1 cellular context compared by ENCODE assay signal in the genomic region with DNA sequence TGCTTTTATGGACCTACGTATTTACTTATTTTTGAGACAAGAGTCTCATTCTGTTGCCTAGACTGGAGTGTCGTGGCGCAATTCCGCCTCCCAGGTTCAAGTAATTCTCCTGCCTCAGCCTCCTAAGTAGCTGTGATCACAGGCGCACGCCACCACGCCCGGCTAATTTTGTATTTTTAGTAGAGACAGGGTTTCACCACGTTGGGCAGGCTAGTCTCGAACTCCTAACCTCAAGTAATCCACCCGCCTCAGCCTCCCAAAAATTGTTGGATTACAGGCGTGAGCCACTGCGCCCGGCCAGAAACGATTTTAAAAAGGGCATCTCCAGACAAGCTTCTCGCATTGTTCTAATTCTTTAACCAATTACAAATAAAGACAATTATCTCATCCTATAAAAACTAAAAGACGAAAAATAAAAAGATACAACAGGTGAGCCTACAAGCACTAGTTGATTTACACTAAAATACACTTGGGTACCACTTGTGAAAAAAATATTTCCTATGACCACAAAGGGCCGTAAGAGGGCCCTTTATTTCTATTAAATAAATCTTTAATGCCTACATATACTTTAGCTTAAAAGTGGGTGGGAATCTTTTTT.
TF ChIP-seq lines count a peak whose summit lies in the region.

No MANE protein-coding gene starts in this region.

TF ChIP-seq in K562, 482 proteins besides CTCF, POLR2A, EP300 and RAD21 (continued from another document):
- no peak for TF ChIP-seq SMARCB1 (IDR thresholded peaks at IDR 0.05; ENCODE audit: insufficient read length, low read depth)
- TF ChIP-seq HEY1 (CRISPR knock-in tag; IDR thresholded peaks at IDR 0.05; ENCODE audit: borderline replicate concordance), result no peak
- TF ChIP-seq TRIM24 (IDR thresholded peaks at IDR 0.05), result 0 out of 4 replicates have a peak, but pooled peaks of 1 of the 2 experiments have one; percentile 14
- TF ChIP-seq, protein P1, sequence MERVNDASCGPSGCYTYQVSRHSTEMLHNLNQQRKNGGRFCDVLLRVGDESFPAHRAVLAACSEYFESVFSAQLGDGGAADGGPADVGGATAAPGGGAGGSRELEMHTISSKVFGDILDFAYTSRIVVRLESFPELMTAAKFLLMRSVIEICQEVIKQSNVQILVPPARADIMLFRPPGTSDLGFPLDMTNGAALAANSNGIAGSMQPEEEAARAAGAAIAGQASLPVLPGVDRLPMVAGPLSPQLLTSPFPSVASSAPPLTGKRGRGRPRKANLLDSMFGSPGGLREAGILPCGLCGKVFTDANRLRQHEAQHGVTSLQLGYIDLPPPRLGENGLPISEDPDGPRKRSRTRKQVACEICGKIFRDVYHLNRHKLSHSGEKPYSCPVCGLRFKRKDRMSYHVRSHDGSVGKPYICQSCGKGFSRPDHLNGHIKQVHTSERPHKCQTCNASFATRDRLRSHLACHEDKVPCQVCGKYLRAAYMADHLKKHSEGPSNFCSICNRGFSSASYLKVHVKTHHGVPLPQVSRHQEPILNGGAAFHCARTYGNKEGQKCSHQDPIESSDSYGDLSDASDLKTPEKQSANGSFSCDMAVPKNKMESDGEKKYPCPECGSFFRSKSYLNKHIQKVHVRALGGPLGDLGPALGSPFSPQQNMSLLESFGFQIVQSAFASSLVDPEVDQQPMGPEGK (CRISPR knock-in tag; IDR thresholded peaks at IDR 0.05; ENCODE audit: borderline replicate concordance), result no peak
- no peak for TF ChIP-seq ZNF23 (CRISPR knock-in tag; IDR thresholded peaks at IDR 0.05)
- TF ChIP-seq MCM5 (IDR thresholded peaks at IDR 0.05; ENCODE audit: low read depth), result no peak
- 0 out of 2 replicates have a peak, but pooled peaks have one; percentile 16 for TF ChIP-seq SUPT5H (IDR thresholded peaks at IDR 0.05)
- TF ChIP-seq FOXJ2 (tag; IDR thresholded peaks at IDR 0.05), result no peak
- TF ChIP-seq RBFOX2 (IDR thresholded peaks at IDR 0.05; ENCODE audit: low read depth, low read length), result peak; percentile 63
- TF ChIP-seq PRDM10 (IDR thresholded peaks at IDR 0.05; ENCODE audit: partially characterized antibody), result no peak
